In the genomic region with DNA sequence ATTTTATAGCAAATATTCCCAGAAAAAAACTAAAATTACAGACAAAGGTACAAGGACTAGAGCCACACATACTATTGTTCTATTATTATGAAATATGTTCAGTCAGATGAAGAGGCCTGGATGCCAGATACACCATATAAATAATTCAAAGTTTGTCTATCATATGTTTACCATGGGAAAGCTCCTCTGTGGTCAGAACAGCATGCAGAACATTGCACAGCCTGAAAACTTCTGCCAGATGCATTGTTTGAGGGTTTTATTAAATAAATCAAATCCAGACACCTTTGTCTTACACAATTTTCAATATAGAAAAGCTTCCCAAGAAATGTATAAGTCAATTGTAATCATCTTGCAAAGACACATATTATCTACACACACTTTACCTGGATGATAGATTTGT, we compare ENCODE assay signal across 22 cellular contexts. TPM values are rescaled to one million over a fixed set of nuclear protein-coding genes. Genes with fewer than 3 reads are reported as not detected.
DNase-seq lines count a peak whose midpoint lies in the region; ATAC-seq, FAIRE-seq and TF ChIP-seq lines count a peak whose summit lies in the region.
"Had no signal": no experiment of that assay in that cellular context is flagged by ENCODE, and none has a peak within 500 bp of the region (broad histone marks: within the 10 kb centered on the region; RNA-seq: fewer than 3 reads in every experiment).

No MANE protein-coding gene starts in this region.

- no peak overlapping the region for H4K91ac ChIP-seq in H9 (ENCODE audit: insufficient read length, low read depth, low read length)

- H3K4me2 ChIP-seq in K562 (ENCODE audit: insufficient read depth, low read length): no peak overlapping the region
- H3K4me2 ChIP-seq in H9 (ENCODE audit: insufficient read depth, insufficient read length, low read length): no peak overlapping the region

- no peaks in the 10 kb centered on the region for H3K9me1 ChIP-seq in K562 (ENCODE audit: control insufficient read depth, insufficient read depth, low read length)

- H4K5ac ChIP-seq in H9 (ENCODE audit: insufficient read length, low read depth, low read length): no peak overlapping the region

- H3K18ac ChIP-seq in H9 (ENCODE audit: insufficient read length, low read depth, low read length): no peak overlapping the region

- H3T11ph ChIP-seq in H9 (ENCODE audit: low read length): no peak overlapping the region

- H2AK5ac ChIP-seq in H9 (ENCODE audit: insufficient read length, low read length): no peak overlapping the region

- H4K8ac ChIP-seq in H9 (replicated peaks; ENCODE audit: insufficient read length, low read depth, low read length): no peak overlapping the region

- TF ChIP-seq RAD21 in K562 (CRISPR knock-in tag; conservative IDR thresholded peaks at IDR 0.05 in 1 of 2, IDR thresholded peaks at IDR 0.05 in 1 of 2): no peak

- ATAC-seq in K562: no peak
- ATAC-seq in activated CD8-positive, alpha-beta T cell treated with anti-CD3 and anti-CD28 coated beads, Interleukin-2, amount 10 ng/mL, durations not matched to agents 7 days and 5 days: no peak
- ATAC-seq: GM12878, HepG2 had no signal

- no peak overlapping the region for H2BK20ac ChIP-seq in H9 (ENCODE audit: low read depth, low read length, poor library complexity, severe bottlenecking)

- TF ChIP-seq POLR2A in K562 (conservative IDR thresholded peaks at IDR 0.05): no peak

- no peak for FAIRE-seq in K562 (lab: Jason Lieb, UNC)
- FAIRE-seq: GM12878, GM19239, H1, HepG2 had no signal

- TF ChIP-seq CTCF in K562 (IDR thresholded peaks at IDR 0.05 in 2 of 3, conservative IDR thresholded peaks at IDR 0.05 in 1 of 3; ENCODE audit: insufficient read depth in 2 of 3, low read depth in 1 of 3, low read length in 3 of 3): no peak
- TF ChIP-seq CTCF in H9 (conservative IDR thresholded peaks at IDR 0.05): no peak
- no peak for TF ChIP-seq CTCF in RWPE1 (conservative IDR thresholded peaks at IDR 0.05; ENCODE audit: low read depth)

- POLR2A ChIA-PET in K562 (lab: Yijun Ruan, JAX) (no interaction called here), RWPE1 (lab: Yijun Ruan, JAX; ENCODE audit: low non-redundant PET) (no interaction called here)
- POLR2A ChIA-PET in activated CD8-positive, alpha-beta T cell treated with anti-CD3 and anti-CD28 coated beads, Interleukin-2, amount 10 ng/mL, durations not matched to agents 7 days and 5 days (lab: Charles Lee): no interaction called here

- no peak overlapping the region for H2BK120ac ChIP-seq in H9 (ENCODE audit: low read depth, low read length, poor library complexity, severe bottlenecking)

- no peak overlapping the region for H3K14ac ChIP-seq in H9 (ENCODE audit: insufficient read depth, low read length)

- H3K4ac ChIP-seq in H9 (ENCODE audit: low read depth, low read length): no peak overlapping the region

- no peak overlapping the region for H2BK12ac ChIP-seq in H9 (ENCODE audit: insufficient read length, low read depth, low read length)

- in situ Hi-C loops in K562 (cut with MboI): no loop called here

- H3K79me2 ChIP-seq in K562 (ENCODE audit: control insufficient read depth, insufficient read depth, low read length) (no peaks in the 10 kb centered on the region), H9 (ENCODE audit: insufficient read depth, low read length) (no peaks in the 10 kb centered on the region)

- intact Hi-C loops in K562 (cut with micrococcal nuclease): no loop called here

- peaks cover 7% of the 10 kb centered on the region for H3K4me1 ChIP-seq in adipocyte (ENCODE audit: control insufficient read depth, insufficient read depth, low read length)
- no peaks in the 10 kb centered on the region for H3K4me1 ChIP-seq in K562 (replicated peaks in 1 of 2; ENCODE audit: control insufficient read depth in 2 of 2, insufficient read depth in 2 of 2, low read length in 2 of 2)
- no peaks in the 10 kb centered on the region for H3K4me1 ChIP-seq in H9 (ENCODE audit: insufficient read depth, low read length)
- H3K4me1 ChIP-seq: BE2C, HAP-1 had no signal

- H3K9me3 Mint-ChIP-seq in H9: no peaks in the 10 kb centered on the region
- H3K9me3 Mint-ChIP-seq in activated CD8-positive, alpha-beta T cell treated with anti-CD3 and anti-CD28 coated beads, Interleukin-2, amount 10 ng/mL, durations not matched to agents 7 days and 5 days (ENCODE audit: insufficient read depth): no peaks in the 10 kb centered on the region

- H3K9me3 ChIP-seq in adipocyte (ENCODE audit: control insufficient read depth, low read length): no peaks in the 10 kb centered on the region
- no peaks in the 10 kb centered on the region for H3K9me3 ChIP-seq in K562 (replicated peaks; ENCODE audit: control insufficient read depth, insufficient read depth, low read depth, low read length)
- no peaks in the 10 kb centered on the region for H3K9me3 ChIP-seq in H9 (ENCODE audit: control insufficient read depth, low read depth, low read length)
- H3K9me3 ChIP-seq: BE2C, HAP-1 had no signal

- no peaks in the 10 kb centered on the region for H3K36me3 Mint-ChIP-seq in H9 (ENCODE audit: insufficient read depth in 1 of 3, low read depth in 3 of 3)
- H3K36me3 Mint-ChIP-seq in activated CD8-positive, alpha-beta T cell treated with anti-CD3 and anti-CD28 coated beads, Interleukin-2, amount 10 ng/mL, durations not matched to agents 7 days and 5 days (ENCODE audit: low read depth): no peaks in the 10 kb centered on the region
- H3K36me3 Mint-ChIP-seq: CD4-positive, CD25-positive, alpha-beta regulatory T cell; CD8-positive, alpha-beta memory T cell had no signal

- H3K4me1 Mint-ChIP-seq in H9: peaks cover 13 to 17% of the 10 kb centered on the region in 2 experiments
- no peaks in the 10 kb centered on the region for H3K4me1 Mint-ChIP-seq in activated CD8-positive, alpha-beta T cell treated with anti-CD3 and anti-CD28 coated beads, Interleukin-2, amount 10 ng/mL, durations not matched to agents 7 days and 5 days (ENCODE audit: low read depth)
- H3K4me1 Mint-ChIP-seq: CD4-positive, CD25-positive, alpha-beta regulatory T cell; CD8-positive, alpha-beta memory T cell had no signal

- H3K27ac ChIP-seq in K562 (ENCODE audit: extremely low read depth, low read depth, low read length) (no peak overlapping the region), H9 (ENCODE audit: insufficient read length, low read depth, low read length) (no peak overlapping the region), RWPE1 (no peak overlapping the region)

- CTCF ChIA-PET in K562 (lab: Yijun Ruan, JAX; ENCODE audit: low intra/inter-chr PET ratio): no interaction called here
- CTCF ChIA-PET in RWPE1 (lab: Yijun Ruan, JAX): interaction anchor here (0.6 to 0.9 kb wide), 2 partner anchors 53 to 181 kb away, joined by 3 to 4 read pairs; no protein-coding TSS in a partner anchor
- CTCF ChIA-PET in activated CD8-positive, alpha-beta T cell treated with anti-CD3 and anti-CD28 coated beads, Interleukin-2, amount 10 ng/mL, durations not matched to agents 7 days and 5 days (lab: Charles Lee): no interaction called here

- H4K20me1 ChIP-seq in K562 (replicated peaks; ENCODE audit: control insufficient read depth, insufficient read depth, low read length) (no peaks in the 10 kb centered on the region), H9 (ENCODE audit: control insufficient read depth, insufficient read depth, insufficient read length) (no peaks in the 10 kb centered on the region)

- H3K23ac ChIP-seq in H9 (ENCODE audit: insufficient read length, low read depth, low read length): no peak overlapping the region

- no TSS peak for BruUV-seq in K562 (replicated peaks; lab: Mats Ljungman, UMichigan)

- no peak overlapping the region for H2BK5ac ChIP-seq in H9 (ENCODE audit: insufficient read length, low read length)

- H3K27ac Mint-ChIP-seq in H9: no peak overlapping the region
- no peak overlapping the region for H3K27ac Mint-ChIP-seq in activated CD8-positive, alpha-beta T cell treated with anti-CD3 and anti-CD28 coated beads, Interleukin-2, amount 10 ng/mL, durations not matched to agents 7 days and 5 days
- H3K27ac Mint-ChIP-seq: CD4-positive, CD25-positive, alpha-beta regulatory T cell; CD8-positive, alpha-beta memory T cell had no signal

- peak; percentile 81 for DNase-seq in adipocyte (ENCODE audit: low read depth)
- DNase-seq in K562 (ENCODE audit: extremely low read depth in 1 of 4, low spot score in 3 of 4): no peak
- peak; percentile 76 for DNase-seq in fibroblast of peridontal ligament (ENCODE audit: extremely low read depth)
- DNase-seq in H9: no peak
- DNase-seq in RWPE1 (ENCODE audit: low spot score): no peak
- no peak for DNase-seq in activated CD8-positive, alpha-beta T cell treated with anti-CD3 and anti-CD28 coated beads, Interleukin-2, amount 10 ng/mL, durations not matched to agents 7 days and 5 days
- DNase-seq: BE2C; C1 segment of cervical spinal cord; CD4-positive, CD25-positive, alpha-beta regulatory T cell; CD8-positive, alpha-beta memory T cell; COR-L47; DMS 273 treated with DMSO at 0.1 percent for 48 hours; DMS53; DND-41; EL had no signal

- H3K23me2 ChIP-seq in H9 (ENCODE audit: insufficient read length, low read depth, low read length, poor library complexity, severe bottlenecking): no peaks in the 10 kb centered on the region

- no peak overlapping the region for H3K56ac ChIP-seq in H9 (ENCODE audit: insufficient read length, low read depth, low read length)

- no peaks in the 10 kb centered on the region for H3K27me3 ChIP-seq in adipocyte (replicated peaks; ENCODE audit: control insufficient read depth, insufficient read depth, low read length)
- no peaks in the 10 kb centered on the region for H3K27me3 ChIP-seq in K562 (ENCODE audit: control insufficient read depth in 2 of 2, insufficient read depth in 2 of 2, low read length in 2 of 2)
- H3K27me3 ChIP-seq in H9 (ENCODE audit: insufficient read depth, low read length): no peaks in the 10 kb centered on the region
- H3K27me3 ChIP-seq: BE2C had no signal

- H3K36me3 ChIP-seq in adipocyte (ENCODE audit: control insufficient read depth, insufficient read depth, low read length, severe bottlenecking) (no peaks in the 10 kb centered on the region), K562 (ENCODE audit: control insufficient read depth, insufficient read depth, low read length) (no peaks in the 10 kb centered on the region)
- H3K36me3 ChIP-seq: BE2C, HAP-1 had no signal

- H2AFZ ChIP-seq in K562 (ENCODE audit: low read depth, low read length): no peak overlapping the region
- H2AFZ ChIP-seq in H9 (ENCODE audit: low read length): no peak overlapping the region

- H3K9ac ChIP-seq in adipocyte (ENCODE audit: low read length): no peak overlapping the region
- H3K9ac ChIP-seq in K562 (ENCODE audit: insufficient read depth in 1 of 2, low read depth in 2 of 2, low read length in 2 of 2): no peak overlapping the region
- H3K9ac ChIP-seq in H9 (ENCODE audit: extremely low read depth, insufficient read length, low read length): no peak overlapping the region

- no peak overlapping the region for H3K4me3 ChIP-seq in adipocyte (ENCODE audit: low read length)
- no peak overlapping the region for H3K4me3 ChIP-seq in K562
- H3K4me3 ChIP-seq: GM12878, HAP-1 had no signal

- TF ChIP-seq EP300 in K562 (IDR thresholded peaks at IDR 0.05; ENCODE audit: low read length): no peak

- no peak overlapping the region for H3K4me3 Mint-ChIP-seq in H9
- no peak overlapping the region for H3K4me3 Mint-ChIP-seq in activated CD8-positive, alpha-beta T cell treated with anti-CD3 and anti-CD28 coated beads, Interleukin-2, amount 10 ng/mL, durations not matched to agents 7 days and 5 days
- H3K4me3 Mint-ChIP-seq: CD4-positive, CD25-positive, alpha-beta regulatory T cell; CD8-positive, alpha-beta memory T cell had no signal

- H3K79me1 ChIP-seq in H9 (ENCODE audit: insufficient read depth, low read depth, low read length, poor library complexity, severe bottlenecking): no peaks in the 10 kb centered on the region

- no peak overlapping the region for H2BK15ac ChIP-seq in H9 (ENCODE audit: low read depth, low read length)

- no peaks in the 10 kb centered on the region for H3K27me3 Mint-ChIP-seq in H9 (ENCODE audit: low read depth)
- H3K27me3 Mint-ChIP-seq in activated CD8-positive, alpha-beta T cell treated with anti-CD3 and anti-CD28 coated beads, Interleukin-2, amount 10 ng/mL, durations not matched to agents 7 days and 5 days (ENCODE audit: low read depth): no peaks in the 10 kb centered on the region
- H3K27me3 Mint-ChIP-seq: CD4-positive, CD25-positive, alpha-beta regulatory T cell; CD8-positive, alpha-beta memory T cell had no signal

RNA-seq across cellular contexts. Expression of a gene that starts 35.0 kb away (rescaled TPM):
- total RNA-seq in K562 (2011; cell fraction: chromatin; rRNA removed; ENCODE audit: low replicate concordance): not detected in 2 replicates
- total RNA-seq in K562 (2011; cell fraction: nucleolus; rRNA removed): not detected in 2 replicates
- total RNA-seq in K562 (2011; cell fraction: nucleoplasm; rRNA removed): not detected in 2 replicates
- total RNA-seq in K562 (2014; rRNA removed): 0.14 and 0.37 TPM in 2 replicates
- total RNA-seq in K562 (2014; rRNA removed; fragmentation: Illumina TruSeq; extraction: Trizol): 0.41 and 0.73 TPM in 2 replicates
- total RNA-seq in K562 (2015; rRNA removed; fragmentation: Illumina TruSeq; extraction: Trizol): 0.76 and 0.87 TPM in 2 replicates
- 0.18 and 0.49 TPM in 2 replicates for total RNA-seq in K562 (2021)
- polyA plus RNA-seq in K562 (2011; rRNA removed): 0.03 TPM in 1 of 2 replicates, not detected in the other
- polyA plus RNA-seq in K562 (2011; cell fraction: cytosol; rRNA removed): 0.01 TPM in 1 of 2 replicates, not detected in the other
- polyA plus RNA-seq in K562 (2011; cell fraction: nucleus; rRNA removed): not detected in 2 replicates
- 0.55 and 0.61 TPM in 2 replicates for polyA plus RNA-seq in K562 (2012)
- polyA plus RNA-seq in K562 (2014; fragmentation: Illumina TruSeq; extraction: Trizol): 0.24 and 2.3 TPM in 2 replicates
- under 1 TPM; 0.24 to 0.25 TPM for polyA plus RNA-seq in K562 (2014; fragmentation: Nextera tagmentation; extraction: Ambion mirVana)
- polyA plus RNA-seq in K562 (2014; rRNA removed): 0.25 and 0.27 TPM in 2 replicates
- 0.06 TPM in 1 of 2 replicates, not detected in the other for polyA minus RNA-seq in K562 (2011; rRNA and poly(A)+ RNA removed)
- not detected in 2 replicates for polyA minus RNA-seq in K562 (2011; cell fraction: cytosol; rRNA and poly(A)+ RNA removed)
- polyA minus RNA-seq in K562 (2011; cell fraction: nucleus; rRNA and poly(A)+ RNA removed): not detected in 2 replicates
- total RNA-seq in H9 (2021): 1.4 and 1.8 TPM in 2 replicates
- total RNA-seq in activated CD8-positive, alpha-beta T cell treated with anti-CD3 and anti-CD28 coated beads, Interleukin-2, amount 10 ng/mL, durations not matched to agents 7 days and 5 days: not detected
- total RNA-seq: A172; CD4-positive, CD25-positive, alpha-beta regulatory T cell; CD8-positive, alpha-beta memory T cell; G401; GM12878; HepG2 had no signal
- polyA plus RNA-seq: CD4-positive, CD25-positive, alpha-beta regulatory T cell; CD8-positive, alpha-beta memory T cell had no signal

Comparison
In these comparisons a context has a peak if more than half of its experiments do, and no peak if none do; other contexts are left out.
1. DNase-seq: peak in adipocyte (single experiment) and fibroblast of peridontal ligament (single experiment); none in K562 (0 of 4), H9 (single experiment), RWPE1 (single experiment) and activated CD8-positive, alpha-beta T cell treated with anti-CD3 and anti-CD28 coated beads, Interleukin-2, amount 10 ng/mL, durations not matched to agents 7 days and 5 days (single experiment).